ENCODE assay signal across 9 cellular contexts in genomic region chr9:18438300-18438925, GRCh38. TPM values are rescaled to one million over a fixed set of nuclear protein-coding genes. Genes with fewer than 3 reads are reported as not detected.
DNase-seq lines count a peak whose midpoint lies in the region; TF ChIP-seq lines count a peak whose summit lies in the region.
"Had no signal": no experiment of that assay in that cellular context is flagged by ENCODE, and none has a peak within 500 bp of the region (broad histone marks: within the 10 kb centered on the region; RNA-seq: fewer than 3 reads in every experiment).

No MANE protein-coding gene starts in this region.

- POLR2A ChIA-PET in RWPE1 (lab: Yijun Ruan, JAX; ENCODE audit: low non-redundant PET) = no interaction called here

- H3K4me3 ChIP-seq in mucosa of rectum (ENCODE audit: low read length in 2 of 2) (peak overlapping the region; percentile 24 to 60), uterus (peak overlapping the region; percentile 42 to 50)
- H3K4me3 ChIP-seq: BLaER1 had no signal

- CTCF ChIA-PET in RWPE1 (lab: Yijun Ruan, JAX) = no interaction called here

- H3K9me3 ChIP-seq in mucosa of rectum (ENCODE audit: control insufficient read depth in 2 of 2, low read length in 2 of 2) = no peaks in the 10 kb centered on the region
- H3K9me3 ChIP-seq in uterus = no peaks in the 10 kb centered on the region
- H3K9me3 ChIP-seq: BLaER1 had no signal

- no peak overlapping the region for H3K9ac ChIP-seq in mucosa of rectum (ENCODE audit: low read depth in 1 of 2, low read length in 2 of 2)
- H3K9ac ChIP-seq: BLaER1 had no signal

- TF ChIP-seq POLR2A in uterus (IDR thresholded peaks at IDR 0.05) = no peak

- H3K4me1 ChIP-seq in mucosa of rectum (ENCODE audit: control insufficient read depth in 2 of 2, insufficient read depth in 2 of 2, low read length in 2 of 2) (no peaks in the 10 kb centered on the region), uterus (no peaks in the 10 kb centered on the region)
- H3K4me1 ChIP-seq: BLaER1 had no signal

- H3K36me3 ChIP-seq in mucosa of rectum (ENCODE audit: control insufficient read depth in 2 of 2, insufficient read depth in 2 of 2, low read length in 2 of 2) (no peaks in the 10 kb centered on the region), uterus (no peaks in the 10 kb centered on the region)
- H3K36me3 ChIP-seq: BLaER1 had no signal

- intact Hi-C loops in uterus (cut with DNase I; ENCODE audit: low total_unique reads) = no loop called here

- DNase-seq in NCI-H524 (lab: John Stamatoyannopoulos, UW) (peak; percentile 6 to 49), NCI-H524 treated with DMSO at 0.1 percent for 48 hours (lab: John Stamatoyannopoulos, UW) (no peak), fibroblast of gingiva (ENCODE audit: low read depth) (peak; percentile 39), uterus (peak; percentile 66 to 71), COLO668 (lab: John Stamatoyannopoulos, UW; ENCODE audit: unreplicated experiment) (no peak), RWPE1 (ENCODE audit: low spot score) (no peak), GF-D8 (lab: John Stamatoyannopoulos, UW) (no peak)

- H3K27me3 ChIP-seq in mucosa of rectum (ENCODE audit: control insufficient read depth in 2 of 2, insufficient read depth in 2 of 2, low read length in 2 of 2) (no peaks in the 10 kb centered on the region), uterus (no peaks in the 10 kb centered on the region)

- no peak overlapping the region for H3K27ac ChIP-seq in mucosa of rectum (ENCODE audit: low read depth in 2 of 2, low read length in 2 of 2)
- peak overlapping the region; percentile 90 to 97 for H3K27ac ChIP-seq in uterus
- H3K27ac ChIP-seq in RWPE1 = no peak overlapping the region
- H3K27ac ChIP-seq: BLaER1 had no signal

- peak; percentile 44 to 64 (median 58) for TF ChIP-seq CTCF in uterus (IDR thresholded peaks at IDR 0.05)
- TF ChIP-seq CTCF in RWPE1 (conservative IDR thresholded peaks at IDR 0.05; ENCODE audit: low read depth) = no peak

RNA-seq across cellular contexts. Expression of gene ADAMTSL1, which starts 35.5 kb away (rescaled TPM):
- 100 to 1,000 TPM in 3 of 4 donors, 10 to 100 TPM in 1; 30.0 to 186 (median 138) TPM for total RNA-seq in uterus

Comparison
In these comparisons a context has a peak if more than half of its experiments do, and no peak if none do; other contexts are left out.
1. DNase-seq: peak in NCI-H524 (2 of 2), fibroblast of gingiva (single experiment) and uterus (2 of 2); none in NCI-H524 treated with DMSO at 0.1 percent for 48 hours (single experiment), COLO668 (single experiment), RWPE1 (single experiment) and GF-D8 (single experiment).
2. H3K27ac ChIP-seq: peak in uterus (2 of 2); none in mucosa of rectum (0 of 2) and RWPE1 (single experiment).